14 cellular contexts compared by ENCODE assay signal in genomic region chr15:71374607-71375352, GRCh38.
A peak's percentile ranks its signal among the peaks of the same experiment; 100 is the strongest.
DNase-seq lines count a peak whose midpoint lies in the region; ATAC-seq and TF ChIP-seq lines count a peak whose summit lies in the region.
"Had no signal": no experiment of that assay in that cellular context is flagged by ENCODE, and none has a peak within 500 bp of the region (broad histone marks: within the 10 kb centered on the region; RNA-seq: fewer than 3 reads in every experiment).

No MANE protein-coding gene starts in this region.

- H3K27ac ChIP-seq in uterus, result peak overlapping the region; percentile 16 to 36
- H3K27ac ChIP-seq: foreskin keratinocyte had no signal

- H3K36me3 ChIP-seq in uterus (no peaks in the 10 kb centered on the region), H7 (replicated peaks; ENCODE audit: control insufficient read depth, insufficient read depth, low read length) (no peaks in the 10 kb centered on the region)

- H3K9me3 ChIP-seq in uterus, result no peaks in the 10 kb centered on the region

- H3K4me1 ChIP-seq in uterus, result no peaks in the 10 kb centered on the region

- H3K27me3 ChIP-seq in uterus, result no peaks in the 10 kb centered on the region
- no peaks in the 10 kb centered on the region for H3K27me3 ChIP-seq in H7 (ENCODE audit: control insufficient read depth, insufficient read depth, low read length)
- H3K27me3 ChIP-seq: foreskin keratinocyte had no signal

- DNase-seq in HFF-Myc (ENCODE audit: extremely low read depth, low read depth) (peak; percentile 30), dermis blood vessel endothelial cell (peak; percentile 74), hepatic stellate cell (ENCODE audit: low spot score) (peak; percentile 22), uterus (no peak), globus pallidus (ENCODE audit: low spot score) (no peak), H7 (no peak)
- DNase-seq: activated CD4-positive, CD25-positive, alpha-beta regulatory T cell; foreskin keratinocyte; GDM1; naive thymus-derived CD4-positive, alpha-beta T cell; NCI-H2107; stimulated activated CD4-positive, alpha-beta T cell treated with anti-CD3 and anti-CD28 coated beads, Interleukin-4, amount 100 ng/mL, for 24 hours; stimulated activated naive CD4-positive, alpha-beta T cell treated with Interleukin-2 at 50 U/mL for 16 hours had no signal

- intact Hi-C loops in uterus (cut with DNase I; ENCODE audit: low total_unique reads), result no loop called here

- no peak for ATAC-seq in activated CD4-positive, CD25-positive, alpha-beta regulatory T cell treated with anti-CD3 and anti-CD28 coated beads, Interleukin-2, amount 50 U/mL, for 24 hours
- ATAC-seq: foreskin keratinocyte; naive thymus-derived CD4-positive, alpha-beta T cell had no signal

- H3K4me3 ChIP-seq in HFF-Myc (replicated peaks; ENCODE audit: low read depth, low read length) (no peak overlapping the region), uterus (no peak overlapping the region), H7 (ENCODE audit: insufficient read depth, low read depth, low read length) (no peak overlapping the region)

- no peak for TF ChIP-seq POLR2A in uterus (IDR thresholded peaks at IDR 0.05)

- TF ChIP-seq CTCF in HFF-Myc (IDR thresholded peaks at IDR 0.05; ENCODE audit: low read depth, low read length, missing control alignments) (no peak), uterus (IDR thresholded peaks at IDR 0.05) (no peak)

Comparison
In these comparisons a context has a peak if more than half of its experiments do, and no peak if none do; other contexts are left out.
1. DNase-seq: peak in HFF-Myc (single experiment), dermis blood vessel endothelial cell (single experiment) and hepatic stellate cell (single experiment); none in uterus (0 of 2), globus pallidus (single experiment) and H7 (single experiment).